ENCODE assay signal across 24 cellular contexts in the genomic region with DNA sequence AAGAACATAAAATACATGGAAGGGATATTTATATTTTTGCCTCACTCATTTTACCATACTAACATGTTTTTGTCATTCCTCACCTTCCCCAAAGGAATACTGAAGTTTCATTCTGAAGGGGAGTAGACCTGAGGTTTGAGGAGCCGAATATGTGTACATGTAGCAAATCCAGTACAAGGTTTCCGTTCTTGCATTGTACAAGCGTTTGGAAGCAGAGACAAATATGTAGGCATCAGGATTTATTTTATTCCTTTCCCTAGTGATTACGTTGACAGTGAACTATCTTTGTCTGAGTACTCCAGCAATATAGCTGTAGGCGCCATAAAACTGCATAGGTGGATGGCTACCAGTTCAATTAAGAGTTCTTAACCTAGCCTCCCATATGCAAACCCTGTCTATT.
DNase-seq lines count a peak whose midpoint lies in the region; ATAC-seq and TF ChIP-seq lines count a peak whose summit lies in the region.
"Had no signal": no experiment of that assay in that cellular context is flagged by ENCODE, and none has a peak within 500 bp of the region (broad histone marks: within the 10 kb centered on the region; RNA-seq: fewer than 3 reads in every experiment).

No MANE protein-coding gene starts in this region.

- H3K9me3 ChIP-seq in ascending aorta (no peaks in the 10 kb centered on the region), psoas muscle (no peaks in the 10 kb centered on the region), thyroid gland (no peaks in the 10 kb centered on the region), suprapubic skin (no peaks in the 10 kb centered on the region)
- no peaks in the 10 kb centered on the region for H3K9me3 ChIP-seq in CD8-positive, alpha-beta memory T cell (ENCODE audit: low read length)

- H3K4me1 Mint-ChIP-seq in CD8-positive, alpha-beta memory T cell: peaks cover 16 to 28% (median 17%) of the 10 kb centered on the region in 3 donors

- H3K27ac ChIP-seq in ascending aorta (peak overlapping the region; percentile 68 to 76), dorsolateral prefrontal cortex (peak overlapping the region in 53 of 59 donors; percentile 17 to 92 (median 71)), psoas muscle (peak overlapping the region; percentile 19), thyroid gland (peak overlapping the region in 2 of 3 donors; percentile 29 to 56), suprapubic skin (no peak overlapping the region)
- H3K27ac ChIP-seq in CD8-positive, alpha-beta memory T cell (ENCODE audit: low read depth, low read length): no peak overlapping the region

- TF ChIP-seq CTCF in ascending aorta (IDR thresholded peaks at IDR 0.05) (no peak), dorsolateral prefrontal cortex (IDR thresholded peaks at IDR 0.05 in 54 of 56, conservative IDR thresholded peaks at IDR 0.05 in 2 of 56; ENCODE audit: low read depth in 1 of 56, partially characterized antibody in 56 of 56) (no peak), psoas muscle (IDR thresholded peaks at IDR 0.05) (no peak), thyroid gland (IDR thresholded peaks at IDR 0.05) (no peak), GM13976 (IDR thresholded peaks at IDR 0.05; ENCODE audit: borderline replicate concordance, control extremely low read depth, extremely low read depth, insufficient read depth, missing control alignments) (no peak), suprapubic skin (IDR thresholded peaks at IDR 0.05) (no peak)

- no peak overlapping the region for H3K27ac Mint-ChIP-seq in CD8-positive, alpha-beta memory T cell
- H3K27ac Mint-ChIP-seq: CD8-positive, alpha-beta T cell had no signal

- peak overlapping the region in 1 of 2 donors; percentile 39 for H3K4me3 ChIP-seq in ascending aorta
- H3K4me3 ChIP-seq in dorsolateral prefrontal cortex: peak overlapping the region in 13 of 59 donors; percentile 34 to 61 (median 52)
- no peak overlapping the region for H3K4me3 ChIP-seq in psoas muscle
- no peak overlapping the region for H3K4me3 ChIP-seq in thyroid gland (replicated peaks in 1 of 3)
- H3K4me3 ChIP-seq in suprapubic skin: no peak overlapping the region
- no peak overlapping the region for H3K4me3 ChIP-seq in CD8-positive, alpha-beta memory T cell (ENCODE audit: low read length)
- H3K4me3 ChIP-seq: GM23338 had no signal

- H3K4me1 ChIP-seq in ascending aorta: peaks cover 3 to 42% of the 10 kb centered on the region in 2 donors
- peaks cover 36% of the 10 kb centered on the region for H3K4me1 ChIP-seq in psoas muscle
- H3K4me1 ChIP-seq in thyroid gland: peaks cover 39 to 49% of the 10 kb centered on the region in 2 donors
- no peaks in the 10 kb centered on the region for H3K4me1 ChIP-seq in suprapubic skin
- no peaks in the 10 kb centered on the region for H3K4me1 ChIP-seq in CD8-positive, alpha-beta memory T cell (ENCODE audit: insufficient read depth, low read length)

- TF ChIP-seq POLR2A in thyroid gland (IDR thresholded peaks at IDR 0.05) (no peak), suprapubic skin (IDR thresholded peaks at IDR 0.05) (no peak)

- no peak for ATAC-seq in psoas muscle
- ATAC-seq: CD8-positive, alpha-beta T cell; GM23338; Panc1 had no signal

- DNase-seq in ascending aorta (ENCODE audit: low spot score in 2 of 2) (no peak), dorsolateral prefrontal cortex (no peak), psoas muscle (no peak), thyroid gland (no peak), GM13976 (ENCODE audit: low spot score) (no peak), suprapubic skin (ENCODE audit: low spot score in 2 of 2) (no peak)
- no peak for DNase-seq in activated CD4-positive, CD25-positive, alpha-beta regulatory T cell treated with anti-CD3 and anti-CD28 coated beads, Interleukin-2, amount 50 U/mL, for 72 hours
- DNase-seq in CD8-positive, alpha-beta memory T cell: no peak
- DNase-seq: ACHN; AML-193; Calu3; CD8-positive, alpha-beta T cell; DMS153; HCEC 1CT; Kasumi-1; MM.1S; NCI-H1048; NCI-H1417 treated with DMSO at 0.1 percent for 48 hours; NCI-H1930; NCI-H226; NCI-H524 treated with DMSO at 0.1 percent for 48 hours; NCI-H82 had no signal

- H3K36me3 Mint-ChIP-seq in CD8-positive, alpha-beta memory T cell: no peaks in the 10 kb centered on the region
- H3K36me3 Mint-ChIP-seq: CD8-positive, alpha-beta T cell had no signal

- no peaks in the 10 kb centered on the region for H3K36me3 ChIP-seq in ascending aorta
- H3K36me3 ChIP-seq in psoas muscle (ENCODE audit: insufficient read depth in 1 of 2, low read depth in 1 of 2): no peaks in the 10 kb centered on the region
- H3K36me3 ChIP-seq in thyroid gland: no peaks in the 10 kb centered on the region
- H3K36me3 ChIP-seq in suprapubic skin: no peaks in the 10 kb centered on the region
- no peaks in the 10 kb centered on the region for H3K36me3 ChIP-seq in CD8-positive, alpha-beta memory T cell (ENCODE audit: insufficient read depth, low read length)

- intact Hi-C loops in ascending aorta (cut with DNase I) (no loop called here), dorsolateral prefrontal cortex (cut with DNase I) (loop anchor here (5.0 to 10.0 kb wide), 5 partner anchors 47 to 219 kb away; a partner anchor contains a TSS), psoas muscle (cut with DNase I) (loop anchor here in 1 of 2 donors (2.0 to 5.0 kb wide), 2 partner anchors 15 to 38 kb away; no protein-coding TSS in a partner anchor), thyroid gland (cut with DNase I) (no loop called here)

- peaks cover 0 to 2% (median 0%) of the 10 kb centered on the region in 5 donors for H3K9me3 Mint-ChIP-seq in CD8-positive, alpha-beta memory T cell
- H3K9me3 Mint-ChIP-seq: CD8-positive, alpha-beta T cell; GM23338 had no signal

- H3K27me3 ChIP-seq in ascending aorta (no peaks in the 10 kb centered on the region), dorsolateral prefrontal cortex (no peaks in the 10 kb centered on the region), psoas muscle (ENCODE audit: insufficient read depth in 3 of 3, low read length in 2 of 3) (no peaks in the 10 kb centered on the region), thyroid gland (no peaks in the 10 kb centered on the region), suprapubic skin (no peaks in the 10 kb centered on the region)
- H3K27me3 ChIP-seq in CD8-positive, alpha-beta memory T cell (ENCODE audit: insufficient read depth, low read length, poor library complexity, severe bottlenecking): no peaks in the 10 kb centered on the region

- WGBS in psoas muscle, 3 donors: 71 to 89% (median 75%) methylated on average over 5 of the region's 5 CpGs
- WGBS in thyroid gland, 2 donors: 95% methylated on average over 5 of the region's 5 CpGs
- 97% methylated on average over 5 of the region's 5 CpGs for WGBS in suprapubic skin

- TF ChIP-seq EP300 in suprapubic skin (IDR thresholded peaks at IDR 0.05): no peak

- H3K4me3 Mint-ChIP-seq in CD8-positive, alpha-beta memory T cell: no peak overlapping the region
- H3K4me3 Mint-ChIP-seq: CD8-positive, alpha-beta T cell; GM23338 had no signal

- no peaks in the 10 kb centered on the region for H3K27me3 Mint-ChIP-seq in CD8-positive, alpha-beta memory T cell

- in situ Hi-C loops in GM13976 (cut with MboI; ENCODE audit: low sequenced_read_pairs, unreplicated experiment): no loop called here

- POLR2A ChIA-PET in CD8-positive, alpha-beta memory T cell (lab: Charles Lee): no interaction called here

- CTCF ChIA-PET in CD8-positive, alpha-beta memory T cell (lab: Charles Lee): interaction anchor here (1.2 kb wide), 1 partner anchor 9 kb away, joined by 4 read pairs; no protein-coding TSS in a partner anchor

Comparison
In these comparisons a context has a peak if more than half of its experiments do, and no peak if none do; other contexts are left out.
1. H3K27ac ChIP-seq: peak in ascending aorta (2 of 2), dorsolateral prefrontal cortex (53 of 59), psoas muscle (single experiment) and thyroid gland (2 of 3); none in suprapubic skin (single experiment) and CD8-positive, alpha-beta memory T cell (single experiment).
2. intact Hi-C loops: an anchor here in dorsolateral prefrontal cortex (5.0 to 10.0 kb wide); none called in ascending aorta and thyroid gland.